Comparison of ENCODE assay signal across 28 cellular contexts in the genomic region with DNA sequence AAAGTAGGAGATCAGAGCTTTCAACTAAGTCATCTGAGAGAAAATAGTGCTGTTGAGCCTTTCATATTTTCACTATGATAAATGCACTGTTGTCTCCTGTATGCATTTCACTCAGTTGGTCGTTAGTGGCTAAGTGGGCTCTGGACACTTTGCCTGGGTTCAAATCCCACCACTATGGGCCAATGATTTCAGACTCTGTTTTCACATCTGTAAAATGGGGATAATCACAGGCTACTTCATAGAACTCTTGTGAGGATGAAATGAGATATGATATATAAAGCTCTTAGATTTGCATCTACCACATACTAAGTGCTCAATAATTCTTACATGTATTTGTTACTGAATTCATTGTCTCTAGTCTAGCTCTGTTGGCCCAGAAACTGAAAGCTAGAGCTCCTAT.
"Had no signal": no experiment of that assay in that cellular context is flagged by ENCODE, and none has a peak within 500 bp of the region (broad histone marks: within the 10 kb centered on the region; RNA-seq: fewer than 3 reads in every experiment).

No MANE protein-coding gene starts in this region.

- H3K9me3 ChIP-seq: colonic mucosa, esophagus muscularis mucosa, esophagus squamous epithelium, gastrocnemius medialis, gastroesophageal sphincter, heart left ventricle had no signal

- FAIRE-seq: colon, endometrium, frontal cortex had no signal

- H3K4me3 ChIP-seq: colonic mucosa, coronary artery, dorsolateral prefrontal cortex, esophagus muscularis mucosa, esophagus squamous epithelium, gastrocnemius medialis, gastroesophageal sphincter, heart left ventricle, heart right ventricle had no signal

- H3K4me3 Mint-ChIP-seq: dendritic cell treated with granulocyte-macrophage colony-stimulating factor and Interleukin-4, amounts not matched to agents 40 ng/mL and 50 ng/mL, for 4 days; effector memory CD8-positive, alpha-beta T cell; endodermal cell had no signal

- H3K27me3 Mint-ChIP-seq: dendritic cell treated with granulocyte-macrophage colony-stimulating factor and Interleukin-4, amounts not matched to agents 40 ng/mL and 50 ng/mL, for 4 days; effector memory CD8-positive, alpha-beta T cell had no signal

- DNase-seq: colonic mucosa; cortex of kidney; dermis blood vessel endothelial cell; dorsolateral prefrontal cortex; effector CD4-positive, alpha-beta T cell; effector CD8-positive, alpha-beta T cell; effector memory CD4-positive, alpha-beta T cell; effector memory CD8-positive, alpha-beta T cell; endodermal cell; erythroblast; esophagus squamous epithelium; foreskin fibroblast; foreskin keratinocyte; foreskin melanocyte; gastrocnemius medialis; glutamatergic neuron; head of caudate nucleus; heart left ventricle; heart right ventricle had no signal

- H3K27ac ChIP-seq: colonic mucosa, coronary artery, dorsolateral prefrontal cortex, epithelial cell of prostate, esophagus muscularis mucosa, esophagus squamous epithelium, foreskin keratinocyte, gastrocnemius medialis, gastroesophageal sphincter, heart left ventricle, heart right ventricle had no signal

- ATAC-seq: effector memory CD8-positive, alpha-beta T cell; esophagus mucosa; foreskin keratinocyte; gastrocnemius medialis; gastroesophageal sphincter; heart left ventricle; heart right ventricle had no signal

- H3K9me3 Mint-ChIP-seq: dendritic cell treated with granulocyte-macrophage colony-stimulating factor and Interleukin-4, amounts not matched to agents 40 ng/mL and 50 ng/mL, for 4 days; effector memory CD8-positive, alpha-beta T cell had no signal

- H3K27me3 ChIP-seq: colonic mucosa, dorsolateral prefrontal cortex, esophagus muscularis mucosa, esophagus squamous epithelium, foreskin keratinocyte, gastrocnemius medialis, gastroesophageal sphincter, heart left ventricle, heart right ventricle had no signal

- H3K36me3 ChIP-seq: colonic mucosa, esophagus muscularis mucosa, gastrocnemius medialis, gastroesophageal sphincter, heart left ventricle, heart right ventricle had no signal

- H3K27ac Mint-ChIP-seq: dendritic cell treated with granulocyte-macrophage colony-stimulating factor and Interleukin-4, amounts not matched to agents 40 ng/mL and 50 ng/mL, for 4 days; effector memory CD8-positive, alpha-beta T cell; endodermal cell had no signal

- H3K4me1 ChIP-seq: esophagus muscularis mucosa, foreskin keratinocyte, gastrocnemius medialis, gastroesophageal sphincter had no signal
